ENCODE assay signal across 11 cellular contexts in the genomic region with DNA sequence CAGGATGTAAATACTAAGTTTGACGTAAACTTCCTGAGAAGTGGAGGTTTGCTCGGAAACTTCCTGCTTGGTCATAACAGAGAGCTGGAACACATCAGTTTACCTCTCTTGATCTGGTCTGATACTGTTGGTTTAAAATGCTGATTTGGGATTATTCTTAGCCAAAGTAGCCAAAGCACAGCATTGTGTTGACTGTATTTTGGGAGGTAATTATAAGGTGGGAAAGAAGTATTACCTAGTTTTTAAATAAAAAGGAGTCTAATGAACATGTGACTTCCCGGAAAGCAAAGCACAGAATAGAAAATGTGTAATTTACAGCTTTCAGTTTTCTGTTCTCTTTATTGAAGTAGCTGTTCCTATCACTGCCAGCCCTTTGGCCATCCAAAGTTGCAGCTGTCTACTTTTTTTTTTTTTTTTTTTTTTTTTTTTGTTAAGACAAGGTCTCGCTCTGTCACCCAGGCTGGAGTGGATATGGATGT. TPM values are rescaled to one million over a fixed set of nuclear protein-coding genes. Genes with fewer than 3 reads are reported as not detected.
A peak's percentile ranks its signal among the peaks of the same experiment; 100 is the strongest.
DNase-seq lines count a peak whose midpoint lies in the region; ATAC-seq and TF ChIP-seq lines count a peak whose summit lies in the region.
"Had no signal": no experiment of that assay in that cellular context is flagged by ENCODE, and none has a peak within 500 bp of the region (broad histone marks: within the 10 kb centered on the region; RNA-seq: fewer than 3 reads in every experiment).

No MANE protein-coding gene starts in this region.

- H3K4me3 Mint-ChIP-seq in activated CD8-positive, alpha-beta memory T cell treated with anti-CD3 and anti-CD28 coated beads, Interleukin-2, amount 10 ng/mL, durations not matched to agents 7 days and 5 days = peak overlapping the region; percentile 65
- H3K4me3 Mint-ChIP-seq in activated CD4-positive, alpha-beta memory T cell treated with anti-CD3 and anti-CD28 coated beads for 36 hours = peak overlapping the region; percentile 64
- peak overlapping the region; percentile 50 for H3K4me3 Mint-ChIP-seq in stimulated activated memory B cell treated with anti-CD40 and anti-IgM and Interleukin-4, amounts not matched to agents 10 μg/mL and 1 μg/mL and 100 μg/mL, for 72 hours
- no peak overlapping the region for H3K4me3 Mint-ChIP-seq in progenitor cell of endocrine pancreas (ENCODE audit: low read depth)

- DNase-seq in activated CD8-positive, alpha-beta memory T cell treated with anti-CD3 and anti-CD28 coated beads, Interleukin-2, amount 10 ng/mL, durations not matched to agents 7 days and 5 days = peak; percentile 43
- no peak for DNase-seq in activated CD8-positive, alpha-beta memory T cell treated with anti-CD3 and anti-CD28 coated beads, Interleukin-2, amount 50 U/mL, for 48 hours
- DNase-seq in activated CD4-positive, alpha-beta memory T cell treated with anti-CD3 and anti-CD28 coated beads for 36 hours = peak; percentile 29
- DNase-seq in anterior cingulate cortex (lab: John Stamatoyannopoulos, UW) (no peak), left lung (no peak), progenitor cell of endocrine pancreas (ENCODE audit: low spot score, unreplicated experiment) (no peak)
- DNase-seq: kidney glomerular epithelial cell had no signal

- no peaks in the 10 kb centered on the region for H3K36me3 ChIP-seq in left lung
- H3K36me3 ChIP-seq: breast epithelium had no signal

- POLR2A ChIA-PET in activated CD4-positive, alpha-beta memory T cell treated with anti-CD3 and anti-CD28 coated beads for 36 hours (lab: Charles Lee) = interaction anchor here (1.4 to 1.6 kb wide), 2 partner anchors 51 to 57 kb away, joined by 5 to 11 read pairs; a partner anchor contains a TSS

- peak overlapping the region in 1 of 2 donors; percentile 80 for H3K27ac ChIP-seq in left lung
- H3K27ac ChIP-seq: breast epithelium, RWPE1 had no signal

- TF ChIP-seq CTCF in left lung (IDR thresholded peaks at IDR 0.05) (no peak), progenitor cell of endocrine pancreas (IDR thresholded peaks at IDR 0.05; ENCODE audit: unreplicated experiment) (no peak)

- no peaks in the 10 kb centered on the region for H3K27me3 ChIP-seq in left lung
- H3K27me3 ChIP-seq: breast epithelium had no signal

- peak overlapping the region; percentile 95 for H3K27ac Mint-ChIP-seq in activated CD8-positive, alpha-beta memory T cell treated with anti-CD3 and anti-CD28 coated beads, Interleukin-2, amount 10 ng/mL, durations not matched to agents 7 days and 5 days
- H3K27ac Mint-ChIP-seq in activated CD4-positive, alpha-beta memory T cell treated with anti-CD3 and anti-CD28 coated beads for 36 hours = peak overlapping the region; percentile 92
- H3K27ac Mint-ChIP-seq in stimulated activated memory B cell treated with anti-CD40 and anti-IgM and Interleukin-4, amounts not matched to agents 10 μg/mL and 1 μg/mL and 100 μg/mL, for 72 hours = peak overlapping the region; percentile 88
- H3K27ac Mint-ChIP-seq in progenitor cell of endocrine pancreas = no peak overlapping the region

- H3K9me3 ChIP-seq in left lung = no peaks in the 10 kb centered on the region
- H3K9me3 ChIP-seq: breast epithelium had no signal

- no peaks in the 10 kb centered on the region for H3K27me3 Mint-ChIP-seq in activated CD8-positive, alpha-beta memory T cell treated with anti-CD3 and anti-CD28 coated beads, Interleukin-2, amount 10 ng/mL, durations not matched to agents 7 days and 5 days
- H3K27me3 Mint-ChIP-seq in activated CD4-positive, alpha-beta memory T cell treated with anti-CD3 and anti-CD28 coated beads for 36 hours = no peaks in the 10 kb centered on the region
- H3K27me3 Mint-ChIP-seq in stimulated activated memory B cell treated with anti-CD40 and anti-IgM and Interleukin-4, amounts not matched to agents 10 μg/mL and 1 μg/mL and 100 μg/mL, for 72 hours = no peaks in the 10 kb centered on the region
- H3K27me3 Mint-ChIP-seq in progenitor cell of endocrine pancreas = no peaks in the 10 kb centered on the region

- CTCF ChIA-PET in activated CD8-positive, alpha-beta memory T cell treated with anti-CD3 and anti-CD28 coated beads, Interleukin-2, amount 10 ng/mL, durations not matched to agents 7 days and 5 days (lab: Charles Lee) = interaction anchor here (0.6 to 0.7 kb wide), 2 partner anchors 361 to 456 kb away, joined by 3 read pairs; a partner anchor contains a TSS
- CTCF ChIA-PET in activated CD4-positive, alpha-beta memory T cell treated with anti-CD3 and anti-CD28 coated beads for 36 hours (lab: Charles Lee) = interaction anchor here (0.7 kb wide), 1 partner anchor 38 kb away, joined by 4 read pairs; no protein-coding TSS in a partner anchor

- H3K4me3 ChIP-seq in left lung = no peak overlapping the region
- H3K4me3 ChIP-seq: breast epithelium had no signal

- peak; percentile 72 for ATAC-seq in activated CD8-positive, alpha-beta memory T cell treated with anti-CD3 and anti-CD28 coated beads, Interleukin-2, amount 10 ng/mL, durations not matched to agents 7 days and 5 days
- peak; percentile 65 for ATAC-seq in HG02678 (IDR thresholded peaks at IDR 0.05; ENCODE audit: unreplicated experiment)
- peak; percentile 78 for ATAC-seq in stimulated activated memory B cell treated with anti-CD40 and anti-IgM and Interleukin-4, amounts not matched to agents 10 μg/mL and 1 μg/mL and 100 μg/mL, for 72 hours
- no peak for ATAC-seq in left lung

- peaks cover 21% of the 10 kb centered on the region for H3K4me1 Mint-ChIP-seq in activated CD8-positive, alpha-beta memory T cell treated with anti-CD3 and anti-CD28 coated beads, Interleukin-2, amount 10 ng/mL, durations not matched to agents 7 days and 5 days
- peaks cover 46% of the 10 kb centered on the region for H3K4me1 Mint-ChIP-seq in activated CD4-positive, alpha-beta memory T cell treated with anti-CD3 and anti-CD28 coated beads for 36 hours (ENCODE audit: low read depth)
- peaks cover 13% of the 10 kb centered on the region for H3K4me1 Mint-ChIP-seq in stimulated activated memory B cell treated with anti-CD40 and anti-IgM and Interleukin-4, amounts not matched to agents 10 μg/mL and 1 μg/mL and 100 μg/mL, for 72 hours
- peaks cover 3% of the 10 kb centered on the region for H3K4me1 Mint-ChIP-seq in progenitor cell of endocrine pancreas (ENCODE audit: low read depth)

- peaks cover 4% of the 10 kb centered on the region for H3K36me3 Mint-ChIP-seq in activated CD8-positive, alpha-beta memory T cell treated with anti-CD3 and anti-CD28 coated beads, Interleukin-2, amount 10 ng/mL, durations not matched to agents 7 days and 5 days
- peaks cover 2% of the 10 kb centered on the region for H3K36me3 Mint-ChIP-seq in activated CD4-positive, alpha-beta memory T cell treated with anti-CD3 and anti-CD28 coated beads for 36 hours
- peaks cover 4% of the 10 kb centered on the region for H3K36me3 Mint-ChIP-seq in stimulated activated memory B cell treated with anti-CD40 and anti-IgM and Interleukin-4, amounts not matched to agents 10 μg/mL and 1 μg/mL and 100 μg/mL, for 72 hours
- peaks cover 3% of the 10 kb centered on the region for H3K36me3 Mint-ChIP-seq in progenitor cell of endocrine pancreas (ENCODE audit: insufficient read depth)

- H3K9me3 Mint-ChIP-seq in activated CD8-positive, alpha-beta memory T cell treated with anti-CD3 and anti-CD28 coated beads, Interleukin-2, amount 10 ng/mL, durations not matched to agents 7 days and 5 days (ENCODE audit: low read depth) = no peaks in the 10 kb centered on the region
- H3K9me3 Mint-ChIP-seq in activated CD4-positive, alpha-beta memory T cell treated with anti-CD3 and anti-CD28 coated beads for 36 hours = no peaks in the 10 kb centered on the region
- H3K9me3 Mint-ChIP-seq in stimulated activated memory B cell treated with anti-CD40 and anti-IgM and Interleukin-4, amounts not matched to agents 10 μg/mL and 1 μg/mL and 100 μg/mL, for 72 hours = no peaks in the 10 kb centered on the region
- H3K9me3 Mint-ChIP-seq in progenitor cell of endocrine pancreas (ENCODE audit: low read depth) = peaks cover 4% of the 10 kb centered on the region

- intact Hi-C loops in activated CD4-positive, alpha-beta memory T cell treated with anti-CD3 and anti-CD28 coated beads for 36 hours (cut with micrococcal nuclease) = loop anchor here (1.0 to 5.0 kb wide), 9 partner anchors 36 to 487 kb away; a partner anchor contains a TSS
- intact Hi-C loops in left lung (cut with DNase I) = no loop called here

- peaks cover 4 to 23% of the 10 kb centered on the region in 2 donors for H3K4me1 ChIP-seq in left lung
- H3K4me1 ChIP-seq: breast epithelium had no signal

RNA-seq across cellular contexts. Expression of a gene that starts 52.2 kb away (rescaled TPM):
- total RNA-seq in activated CD8-positive, alpha-beta memory T cell treated with anti-CD3 and anti-CD28 coated beads, Interleukin-2, amount 10 ng/mL, durations not matched to agents 7 days and 5 days = 10 to 100 TPM; 56.3 to 63.5 TPM
- total RNA-seq in activated CD4-positive, alpha-beta memory T cell treated with anti-CD3 and anti-CD28 coated beads for 36 hours = 10 to 100 TPM; 82.6 to 87.7 TPM
- 10 to 100 TPM; 47.0 to 52.3 TPM for total RNA-seq in left lung
- 61.1 and 62.0 TPM in 2 replicates for total RNA-seq in progenitor cell of endocrine pancreas

RNA-seq across cellular contexts. Expression of a gene that starts 55.5 kb away (rescaled TPM):
- 10 to 100 TPM; 48.7 to 57.4 TPM for total RNA-seq in activated CD8-positive, alpha-beta memory T cell treated with anti-CD3 and anti-CD28 coated beads, Interleukin-2, amount 10 ng/mL, durations not matched to agents 7 days and 5 days
- 10 to 100 TPM; 67.8 to 68.0 TPM for total RNA-seq in activated CD4-positive, alpha-beta memory T cell treated with anti-CD3 and anti-CD28 coated beads for 36 hours
- total RNA-seq in left lung (10 to 100 TPM; 30.4 to 50.4 TPM), progenitor cell of endocrine pancreas (41.2 and 42.8 TPM in 2 replicates)

Comparison
In these comparisons a context has a peak if more than half of its experiments do, and no peak if none do; other contexts are left out.
1. DNase-seq: peak in activated CD8-positive, alpha-beta memory T cell treated with anti-CD3 and anti-CD28 coated beads, Interleukin-2, amount 10 ng/mL, durations not matched to agents 7 days and 5 days (single experiment) and activated CD4-positive, alpha-beta memory T cell treated with anti-CD3 and anti-CD28 coated beads for 36 hours (single experiment); none in activated CD8-positive, alpha-beta memory T cell treated with anti-CD3 and anti-CD28 coated beads, Interleukin-2, amount 50 U/mL, for 48 hours (single experiment), anterior cingulate cortex (0 of 58), left lung (0 of 2) and progenitor cell of endocrine pancreas (single experiment).